In the genomic region with DNA sequence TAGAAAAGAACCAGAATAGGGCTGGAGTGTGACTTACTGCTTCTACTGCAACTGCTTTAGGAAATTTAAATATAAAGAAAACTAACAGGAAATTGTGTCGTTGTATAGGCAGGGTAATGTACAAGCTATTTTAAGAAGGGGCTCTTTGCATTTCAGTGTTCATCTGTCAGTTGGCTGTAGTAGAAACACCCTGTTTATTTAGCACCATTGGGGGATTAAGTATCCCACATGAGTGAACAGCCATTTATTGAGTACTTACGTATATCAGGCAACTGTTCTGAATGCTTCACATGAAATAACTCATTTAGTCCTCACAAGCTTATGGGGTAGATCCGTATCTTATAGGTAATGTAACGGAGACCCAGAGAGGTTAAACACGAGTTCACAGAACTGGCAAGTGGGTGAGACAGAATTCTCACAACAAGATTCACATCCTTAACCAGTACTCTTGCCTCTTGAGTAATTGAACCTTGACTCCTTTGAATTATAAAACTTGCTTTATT, we compare ENCODE assay signal across 9 cellular contexts. TPM values are rescaled to one million over a fixed set of nuclear protein-coding genes. Genes with fewer than 3 reads are reported as not detected.
DNase-seq lines count a peak whose midpoint lies in the region; ATAC-seq and TF ChIP-seq lines count a peak whose summit lies in the region.
"Had no signal": no experiment of that assay in that cellular context is flagged by ENCODE, and none has a peak within 500 bp of the region (broad histone marks: within the 10 kb centered on the region; RNA-seq: fewer than 3 reads in every experiment).

No MANE protein-coding gene starts in this region.

- no peak overlapping the region for H2BK120ac ChIP-seq in mesendoderm (ENCODE audit: low read depth, low read length)

- H3K27me3 Mint-ChIP-seq in activated naive CD4-positive, alpha-beta T cell treated with anti-CD3 and anti-CD28 coated beads for 36 hours (ENCODE audit: low read depth): no peaks in the 10 kb centered on the region
- H3K27me3 Mint-ChIP-seq in activated B cell treated with CpG ODN at 0.5 μM for 24 hours: no peaks in the 10 kb centered on the region

- no peak overlapping the region for H2AK5ac ChIP-seq in mesendoderm (ENCODE audit: low read length)

- peak; percentile 76 for ATAC-seq in HG02885 (IDR thresholded peaks at IDR 0.05; ENCODE audit: poor library complexity, unreplicated experiment)
- ATAC-seq in activated B cell treated with CpG ODN at 0.5 μM for 24 hours (ENCODE audit: low read depth): peak; percentile 63
- ATAC-seq in upper lobe of left lung (ENCODE audit: low FRiP score in 2 of 2): no peak

- no peak overlapping the region for H3K23ac ChIP-seq in mesendoderm (ENCODE audit: low read length)

- H3K4me3 ChIP-seq in upper lobe of left lung: no peak overlapping the region
- no peak overlapping the region for H3K4me3 ChIP-seq in mesendoderm (ENCODE audit: low read length)

- H3K4me1 Mint-ChIP-seq in activated naive CD4-positive, alpha-beta T cell treated with anti-CD3 and anti-CD28 coated beads for 36 hours (ENCODE audit: low read depth): peaks cover 70% of the 10 kb centered on the region
- peaks cover 90% of the 10 kb centered on the region for H3K4me1 Mint-ChIP-seq in activated B cell treated with CpG ODN at 0.5 μM for 24 hours

- H3K9ac ChIP-seq in mesendoderm (ENCODE audit: low read length): no peak overlapping the region

- H3K56ac ChIP-seq in mesendoderm (ENCODE audit: low read length): no peak overlapping the region

- H3K27ac Mint-ChIP-seq in activated naive CD4-positive, alpha-beta T cell treated with anti-CD3 and anti-CD28 coated beads for 36 hours: peak overlapping the region; percentile 91
- H3K27ac Mint-ChIP-seq in activated B cell treated with CpG ODN at 0.5 μM for 24 hours: peak overlapping the region; percentile 95

- H3K9me3 ChIP-seq in upper lobe of left lung: no peaks in the 10 kb centered on the region

- no peak for DNase-seq in activated naive CD4-positive, alpha-beta T cell treated with anti-CD3 and anti-CD28 coated beads for 36 hours
- no peak for DNase-seq in activated naive CD4-positive, alpha-beta T cell treated with Interleukin-2 at 50 U/mL for 16 hours
- DNase-seq in activated B cell treated with CpG ODN at 0.5 μM for 24 hours (no peak), upper lobe of left lung (no peak), mesendoderm (no peak), HCEC 1CT (no peak), NCI-H2029 (lab: John Stamatoyannopoulos, UW) (no peak)

- no peak overlapping the region for H2BK5ac ChIP-seq in mesendoderm (ENCODE audit: low read length)

- CTCF ChIA-PET in activated naive CD4-positive, alpha-beta T cell treated with anti-CD3 and anti-CD28 coated beads for 36 hours (lab: Charles Lee): interaction anchor here (0.6 to 1.9 kb wide), 4 partner anchors 11 to 116 kb away, joined by 3 to 5 read pairs (median 4); partner anchors contain the start of gene STIM2
- CTCF ChIA-PET in activated B cell treated with CpG ODN at 0.5 μM for 24 hours (lab: Charles Lee): interaction anchor here (0.7 to 1.6 kb wide), 3 partner anchors 18 to 117 kb away, joined by 4 to 5 read pairs (median 4); no protein-coding TSS in a partner anchor

- H3K18ac ChIP-seq in mesendoderm (ENCODE audit: low read length): no peak overlapping the region

- H3K4ac ChIP-seq in mesendoderm (ENCODE audit: low read depth, low read length): no peak overlapping the region

- H4K8ac ChIP-seq in mesendoderm (ENCODE audit: low read depth, low read length): no peak overlapping the region

- H3K27me3 ChIP-seq in upper lobe of left lung (no peaks in the 10 kb centered on the region), mesendoderm (ENCODE audit: insufficient read depth, low read length, poor library complexity) (no peaks in the 10 kb centered on the region)

- no peak overlapping the region for H2BK15ac ChIP-seq in mesendoderm (replicated peaks; ENCODE audit: low read depth)

- TF ChIP-seq EP300 in upper lobe of left lung (IDR thresholded peaks at IDR 0.05): no peak

- H3K4me1 ChIP-seq in upper lobe of left lung (peaks cover 14 to 36% (median 26%) of the 10 kb centered on the region in 4 donors), mesendoderm (ENCODE audit: control insufficient read depth, low read depth, low read length) (peaks cover 3% of the 10 kb centered on the region)

- POLR2A ChIA-PET in activated B cell treated with CpG ODN at 0.5 μM for 24 hours (lab: Charles Lee): interaction anchor here (0.5 to 6.8 kb wide), 12 partner anchors 11 to 566 kb away, joined by 3 to 158 read pairs (median 6); partner anchors contain the start of gene STIM2

- TF ChIP-seq CTCF in activated B cell treated with CpG ODN at 0.5 μM for 24 hours (IDR thresholded peaks at IDR 0.05) (no peak), upper lobe of left lung (IDR thresholded peaks at IDR 0.05) (no peak)

- intact Hi-C loops in activated naive CD4-positive, alpha-beta T cell treated with anti-CD3 and anti-CD28 coated beads for 36 hours (cut with micrococcal nuclease): loop anchor here (1.0 kb wide), 3 partner anchors 19 to 75 kb away; partner anchors contain the start of gene STIM2
- intact Hi-C loops in activated B cell treated with CpG ODN at 0.5 μM for 24 hours (cut with micrococcal nuclease): loop anchor here (1.0 to 5.0 kb wide), 5 partner anchors 8 to 1022 kb away; partner anchors contain the start of gene SEL1L3

- H3K79me2 ChIP-seq in mesendoderm (ENCODE audit: control insufficient read depth, insufficient read depth, low read length): peaks cover 28% of the 10 kb centered on the region

- no peaks in the 10 kb centered on the region for H3K36me3 Mint-ChIP-seq in activated naive CD4-positive, alpha-beta T cell treated with anti-CD3 and anti-CD28 coated beads for 36 hours (ENCODE audit: low read depth)
- peaks cover 3% of the 10 kb centered on the region for H3K36me3 Mint-ChIP-seq in activated B cell treated with CpG ODN at 0.5 μM for 24 hours (ENCODE audit: low read depth)

- H3K27ac ChIP-seq in upper lobe of left lung (peak overlapping the region; percentile 20 to 56 (median 42)), mesendoderm (ENCODE audit: low read depth, low read length) (no peak overlapping the region)
- H3K27ac ChIP-seq: C4-2B had no signal

- peaks cover 13% of the 10 kb centered on the region for H3K79me1 ChIP-seq in mesendoderm (ENCODE audit: low read length)

- TF ChIP-seq POLR2A in upper lobe of left lung (IDR thresholded peaks at IDR 0.05): no peak

- no peak overlapping the region for H4K5ac ChIP-seq in mesendoderm (ENCODE audit: low read length)

- H3K36me3 ChIP-seq in upper lobe of left lung (no peaks in the 10 kb centered on the region), mesendoderm (ENCODE audit: control insufficient read depth, insufficient read depth, low read length) (no peaks in the 10 kb centered on the region)

- no peak overlapping the region for H3K4me2 ChIP-seq in mesendoderm (ENCODE audit: low read length)

- WGBS in upper lobe of left lung, 2 donors: 58 to 71% methylated on average over 5 of the region's 5 CpGs
- WGBS in mesendoderm (ENCODE audit: extremely low coverage, insufficient coverage, low lambda C conversion rate): no CpG with 5 or more reads among the region's 5 CpGs

- no peaks in the 10 kb centered on the region for H3K9me3 Mint-ChIP-seq in activated naive CD4-positive, alpha-beta T cell treated with anti-CD3 and anti-CD28 coated beads for 36 hours
- H3K9me3 Mint-ChIP-seq in activated B cell treated with CpG ODN at 0.5 μM for 24 hours: no peaks in the 10 kb centered on the region

- H3K4me3 Mint-ChIP-seq in activated naive CD4-positive, alpha-beta T cell treated with anti-CD3 and anti-CD28 coated beads for 36 hours: peak overlapping the region; percentile 52
- H3K4me3 Mint-ChIP-seq in activated B cell treated with CpG ODN at 0.5 μM for 24 hours: peak overlapping the region; percentile 73

RNA-seq across cellular contexts. Expression of gene STIM2, which starts 23.9 kb away (rescaled TPM):
- total RNA-seq in activated naive CD4-positive, alpha-beta T cell treated with anti-CD3 and anti-CD28 coated beads for 36 hours: 10 to 100 TPM; 40.5 to 43.1 TPM
- 48.7 and 59.8 TPM in 2 replicates for total RNA-seq in activated B cell treated with CpG ODN at 0.5 μM for 24 hours
- total RNA-seq in upper lobe of left lung: 10 to 100 TPM; 21.6 to 54.3 (median 37.8) TPM
- polyA plus RNA-seq in mesendoderm (2013, experiment 1 of 2): 23.9 TPM
- polyA plus RNA-seq in mesendoderm (2013, experiment 2 of 2): 22.4 TPM

Comparison
In these comparisons a context has a peak if more than half of its experiments do, and no peak if none do; other contexts are left out.
1. ATAC-seq: peak in HG02885 (single experiment) and activated B cell treated with CpG ODN at 0.5 μM for 24 hours (single experiment); none in upper lobe of left lung (0 of 2).